In the genomic region with DNA sequence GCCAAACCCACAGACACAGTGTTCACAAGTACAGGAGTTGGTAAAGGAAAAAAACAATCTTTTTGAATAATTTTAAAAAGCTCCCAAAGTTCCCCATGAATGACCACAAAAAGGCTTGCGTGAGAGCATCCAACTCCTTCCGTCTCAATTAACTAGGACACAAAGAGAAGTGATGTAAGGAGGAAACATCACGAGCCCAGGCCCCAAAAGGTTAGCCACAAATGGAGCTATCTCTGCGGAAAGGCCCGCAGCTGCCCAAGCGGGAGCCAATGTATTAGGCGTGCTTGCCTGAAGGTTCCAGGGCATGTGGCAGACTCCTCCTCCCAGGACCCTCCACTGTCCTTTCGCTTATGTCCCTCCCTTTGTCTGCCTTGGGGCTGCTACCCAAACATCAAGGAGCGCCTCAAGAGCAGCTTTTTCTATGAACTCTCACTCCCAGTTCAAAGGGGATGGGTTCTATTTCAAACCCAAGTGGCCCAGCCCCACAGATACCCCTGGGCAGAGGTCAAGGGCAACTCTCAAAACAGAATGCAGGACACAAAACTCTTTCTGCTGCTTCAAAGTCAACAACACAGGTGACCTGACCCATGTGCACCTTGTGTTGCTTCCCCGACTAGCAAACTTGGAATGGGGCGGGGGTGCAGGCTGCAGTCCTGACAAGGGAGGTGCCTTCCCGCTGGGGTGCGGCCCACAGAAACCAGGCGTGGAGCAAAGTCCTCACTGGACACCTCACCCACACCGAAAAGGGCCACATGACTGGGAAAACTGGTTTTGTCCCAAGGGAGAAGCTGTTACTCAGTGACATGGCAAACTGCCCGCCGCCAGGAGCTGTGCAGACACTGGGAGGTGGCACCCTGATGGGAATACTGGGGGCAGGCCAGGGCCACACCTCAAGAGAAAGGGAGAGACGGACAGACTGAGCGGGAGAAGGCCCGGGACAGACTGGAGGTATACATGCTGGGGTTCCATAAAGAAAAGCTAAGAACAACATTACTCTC, we compare ENCODE assay signal across 8 cellular contexts. TPM values are rescaled to one million over a fixed set of nuclear protein-coding genes. Genes with fewer than 3 reads are reported as not detected.
DNase-seq lines count a peak whose midpoint lies in the region; ATAC-seq and TF ChIP-seq lines count a peak whose summit lies in the region.
"Had no signal": no experiment of that assay in that cellular context is flagged by ENCODE, and none has a peak within 500 bp of the region (broad histone marks: within the 10 kb centered on the region; RNA-seq: fewer than 3 reads in every experiment).

No MANE protein-coding gene starts in this region.

- H3K4me1 Mint-ChIP-seq in activated naive CD8-positive, alpha-beta T cell (ENCODE audit: low read depth): peaks cover 58% of the 10 kb centered on the region

- ATAC-seq in HG02642 (IDR thresholded peaks at IDR 0.05; ENCODE audit: poor library complexity, unreplicated experiment): no peak
- no peak for ATAC-seq in GM21723 (IDR thresholded peaks at IDR 0.05; ENCODE audit: unreplicated experiment)

- no peak for TF ChIP-seq POLR2A in suprapubic skin (IDR thresholded peaks at IDR 0.05)

- no peak for TF ChIP-seq EP300 in suprapubic skin (IDR thresholded peaks at IDR 0.05)

- peaks cover 56% of the 10 kb centered on the region for H3K4me1 ChIP-seq in suprapubic skin

- H3K27ac Mint-ChIP-seq in activated naive CD8-positive, alpha-beta T cell: peak overlapping the region; percentile 92

- TF ChIP-seq CTCF in suprapubic skin (IDR thresholded peaks at IDR 0.05): no peak

- DNase-seq in LoVo (ENCODE audit: low spot score) (peak; percentile 99), iPS-NIHi11 (ENCODE audit: low spot score) (peak; percentile 62), suprapubic skin (ENCODE audit: low spot score in 2 of 2) (peak; percentile 85 to 90), ecto neural progenitor cell (ENCODE audit: low spot score) (no peak)

- H3K36me3 Mint-ChIP-seq in activated naive CD8-positive, alpha-beta T cell: peaks cover 3% of the 10 kb centered on the region

- peaks cover 29% of the 10 kb centered on the region for H3K36me3 ChIP-seq in suprapubic skin

- no peaks in the 10 kb centered on the region for H3K9me3 Mint-ChIP-seq in activated naive CD8-positive, alpha-beta T cell (ENCODE audit: low read depth)

- H3K4me3 Mint-ChIP-seq in activated naive CD8-positive, alpha-beta T cell: peak overlapping the region; percentile 63

- no peaks in the 10 kb centered on the region for H3K9me3 ChIP-seq in suprapubic skin
- H3K9me3 ChIP-seq: thoracic aorta had no signal

- 57% methylated on average over 20 of the region's 20 CpGs for WGBS in suprapubic skin

- H3K27ac ChIP-seq in suprapubic skin: peak overlapping the region; percentile 92

- no peak overlapping the region for H3K4me3 ChIP-seq in suprapubic skin
- H3K4me3 ChIP-seq: thoracic aorta had no signal

- H3K27me3 Mint-ChIP-seq in activated naive CD8-positive, alpha-beta T cell: no peaks in the 10 kb centered on the region

- no peaks in the 10 kb centered on the region for H3K27me3 ChIP-seq in suprapubic skin

RNA-seq across cellular contexts. Expression of a gene that starts 17.6 kb away (rescaled TPM):
- total RNA-seq in suprapubic skin: 10 to 100 TPM; 24.2 to 42.8 (median 31.7) TPM

RNA-seq across cellular contexts. Expression of a gene that starts 34.6 kb away (rescaled TPM):
- total RNA-seq in suprapubic skin: 10 to 100 TPM; 22.4 to 51.9 (median 44.7) TPM

RNA-seq across cellular contexts. Expression of a gene that starts 47.6 kb away (rescaled TPM):
- 10 to 100 TPM; 13.9 to 45.9 (median 31.3) TPM for total RNA-seq in suprapubic skin
